ENCODE assay signal across 8 cellular contexts in the genomic region with DNA sequence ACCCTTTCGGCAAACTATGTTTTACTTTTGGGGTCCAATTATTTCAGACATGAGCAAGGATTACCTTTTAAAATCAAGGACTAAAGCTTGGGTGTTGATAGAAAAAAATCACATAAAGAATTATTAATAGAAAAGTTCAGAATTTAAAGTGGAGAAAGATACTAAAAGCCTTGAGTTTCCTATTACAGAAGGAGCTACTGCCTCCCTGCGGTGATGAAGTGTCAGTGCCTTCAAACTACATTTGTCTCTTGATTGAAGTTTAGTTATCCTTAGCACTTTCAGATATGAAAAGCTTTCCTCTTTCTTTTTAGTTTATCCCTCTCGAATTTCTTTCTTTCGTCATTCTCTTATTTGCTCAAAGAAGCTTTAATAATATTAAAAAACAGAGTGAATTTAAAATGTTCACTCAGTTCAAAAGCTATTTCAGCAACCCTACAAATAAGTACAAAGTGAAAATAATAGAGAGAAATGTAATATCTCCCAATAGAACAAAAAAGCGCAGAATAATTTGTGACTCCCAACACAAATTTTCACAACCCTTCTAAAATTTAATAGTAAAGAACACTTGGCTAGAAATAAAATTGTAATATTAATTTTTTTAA.
DNase-seq lines count a peak whose midpoint lies in the region; ATAC-seq, FAIRE-seq and TF ChIP-seq lines count a peak whose summit lies in the region.

No MANE protein-coding gene starts in this region.

- H3K27ac ChIP-seq in kidney (ENCODE audit: low read depth in 2 of 2, low read length in 2 of 2), result no peak overlapping the region

- FAIRE-seq in kidney (lab: Jason Lieb, UNC), result peak; percentile 84

- H3K4me3 ChIP-seq in kidney (ENCODE audit: low read length in 2 of 2), result no peak overlapping the region

- ATAC-seq in GM18502 (IDR thresholded peaks at IDR 0.05; ENCODE audit: poor library complexity, unreplicated experiment) (peak; percentile 93), HG02981 (IDR thresholded peaks at IDR 0.05; ENCODE audit: unreplicated experiment) (peak; percentile 88)

- DNase-seq in CD1c-positive myeloid dendritic cell (ENCODE audit: extremely low spot score) (peak; percentile 58), NCI-H226 (peak; percentile 16), astrocyte of the hippocampus (ENCODE audit: low read depth, low spot score) (peak; percentile 68), kidney (no peak), posterior vena cava (ENCODE audit: low spot score) (no peak)
- DNase-seq in effector CD8-positive, alpha-beta T cell (lab: John Stamatoyannopoulos, UW), result no peak

- peak; percentile 71 for TF ChIP-seq CTCF in kidney (IDR thresholded peaks at IDR 0.05; ENCODE audit: borderline replicate concordance, extremely low read depth, insufficient read depth)

- no peaks in the 10 kb centered on the region for H3K9me3 ChIP-seq in kidney (ENCODE audit: control insufficient read depth in 1 of 2, low read length in 2 of 2)

- H3K4me1 ChIP-seq in kidney (ENCODE audit: control insufficient read depth in 1 of 2, insufficient read depth in 1 of 2, low read depth in 1 of 2, low read length in 2 of 2), result no peaks in the 10 kb centered on the region

- no peaks in the 10 kb centered on the region for H3K36me3 ChIP-seq in kidney (ENCODE audit: control insufficient read depth in 1 of 2, insufficient read depth in 2 of 2, low read length in 2 of 2)

- intact Hi-C loops in kidney (cut with DNase I) (no loop called here), posterior vena cava (cut with DNase I) (no loop called here)

- no peak overlapping the region for H3K9ac ChIP-seq in kidney (ENCODE audit: low read length in 2 of 2)

Comparison
In these comparisons a context has a peak if more than half of its experiments do, and no peak if none do; other contexts are left out.
1. DNase-seq: peak in CD1c-positive myeloid dendritic cell (single experiment), NCI-H226 (single experiment) and astrocyte of the hippocampus (single experiment); none in kidney (single experiment), posterior vena cava (single experiment) and effector CD8-positive, alpha-beta T cell (single experiment).